Comparison of ENCODE assay signal across 18 cellular contexts in the genomic region with DNA sequence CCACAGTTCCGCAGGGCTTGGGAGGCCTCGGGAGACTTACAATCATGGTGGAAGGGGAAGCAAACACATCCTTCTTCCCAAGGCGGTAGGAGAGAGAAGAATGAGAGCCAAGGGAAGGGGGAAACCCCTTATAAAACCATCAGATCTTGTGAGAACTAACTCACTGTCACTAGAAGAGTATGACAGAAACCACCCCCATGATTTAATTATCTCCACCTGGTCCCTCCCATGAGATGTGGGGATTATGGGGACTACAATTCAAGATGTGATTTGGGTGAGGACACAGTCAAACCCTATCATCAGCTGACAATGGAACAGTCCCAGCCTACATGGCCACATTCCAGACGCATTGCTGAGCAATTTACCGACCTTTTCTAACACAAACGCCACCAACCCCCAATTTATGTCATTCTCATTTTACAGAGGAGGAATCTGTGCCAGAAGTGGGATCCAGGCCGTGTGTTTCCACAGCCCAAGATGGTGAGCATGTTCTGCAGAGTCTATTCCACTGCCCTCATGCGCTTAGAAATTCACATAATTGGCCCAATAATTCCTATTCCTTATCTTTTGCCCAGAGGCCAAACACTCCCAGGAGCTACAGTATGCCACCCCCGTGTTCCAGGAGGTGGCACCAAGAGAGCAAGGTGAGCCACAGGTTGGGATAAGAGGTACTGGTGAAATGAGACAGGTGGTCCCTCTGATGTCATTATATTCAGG. TPM values are rescaled to one million over a fixed set of nuclear protein-coding genes. Genes with fewer than 3 reads are reported as not detected.
"Had no signal": no experiment of that assay in that cellular context is flagged by ENCODE, and none has a peak within 500 bp of the region (broad histone marks: within the 10 kb centered on the region; RNA-seq: fewer than 3 reads in every experiment).

No MANE protein-coding gene starts in this region.

- FAIRE-seq: frontal cortex, TTC549 had no signal

- DNase-seq: activated CD4-positive, alpha-beta T cell treated with anti-CD3 and anti-CD28 coated beads, Interleukin-2, amount 10 ng/mL, durations not matched to agents 7 days and 5 days; activated CD4-positive, CD25-positive, alpha-beta regulatory T cell; activated CD8-positive, alpha-beta memory T cell treated with anti-CD3 and anti-CD28 coated beads for 24 hours; activated naive CD4-positive, alpha-beta T cell; activated naive CD8-positive, alpha-beta T cell treated with anti-CD3 and anti-CD28 coated beads, Interleukin-2, amount 10 ng/mL, durations not matched to agents 7 days and 5 days; effector memory CD4-positive, alpha-beta T cell; head of caudate nucleus; left cardiac atrium; lower lobe of right lung; ovary; sigmoid colon; spleen; stimulated activated naive CD8-positive, alpha-beta T cell treated with anti-CD3 and anti-CD28 coated beads, Interleukin-15, amount 100 ng/mL, for 72 hours; T-helper 2 cell; upper lobe of right lung had no signal

- H3K27me3 ChIP-seq: ovary, sigmoid colon, spleen, upper lobe of right lung had no signal

- ATAC-seq: left cardiac atrium; lower lobe of right lung; stimulated activated naive CD8-positive, alpha-beta T cell treated with anti-CD3 and anti-CD28 coated beads, Interleukin-15, amount 100 ng/mL, for 72 hours; upper lobe of right lung had no signal

- H3K27ac ChIP-seq: lower lobe of right lung, ovary, sigmoid colon, spleen, upper lobe of right lung had no signal

- H3K4me1 ChIP-seq: lower lobe of right lung, sigmoid colon, upper lobe of right lung had no signal

RNA-seq across cellular contexts. Expression of gene MILR1, which starts 17.3 kb away (rescaled TPM):
- polyA plus RNA-seq: neural cell had no signal
